Comparison of ENCODE assay signal across 14 cellular contexts in genomic region chr5:133391349-133392136, GRCh38.
"Had no signal": no experiment of that assay in that cellular context is flagged by ENCODE, and none has a peak within 500 bp of the region (broad histone marks: within the 10 kb centered on the region; RNA-seq: fewer than 3 reads in every experiment).

No MANE protein-coding gene starts in this region.

- H3K9me3 Mint-ChIP-seq: activated B cell treated with CpG ODN at 0.5 μM for 24 hours; activated T-cell treated with anti-CD3 and anti-CD28 coated beads, Interleukin-2, amount 50 U/mL, for 72 hours had no signal

- DNase-seq: activated B cell treated with CpG ODN at 0.5 μM for 24 hours; activated CD4-positive, alpha-beta T cell treated with anti-CD3 and anti-CD28 coated beads, Interleukin-2, amount 50 U/mL, for 1 hour; activated gamma-delta T cell treated with Interleukin-2 at 50 U/mL for 16 hours; activated T-cell treated with anti-CD3 and anti-CD28 coated beads, Interleukin-2, amount 50 U/mL, for 72 hours; amniotic stem cell; caudate nucleus; foreskin fibroblast; glutamatergic neuron; posterior cingulate gyrus; SJCRH30; T-helper 2 cell had no signal

- H3K27ac Mint-ChIP-seq: activated naive CD8-positive, alpha-beta T cell; activated T-cell treated with anti-CD3 and anti-CD28 coated beads, Interleukin-2, amount 50 U/mL, for 72 hours; stimulated activated naive CD8-positive, alpha-beta T cell treated with anti-CD3 and anti-CD28 coated beads, Interleukin-15, Interleukin-2, amounts not matched to agents 100 ng/mL and 50 ng/mL, for 24 hours had no signal

- H3K4me3 ChIP-seq: SJCRH30, skin epidermis had no signal

- H3K4me1 ChIP-seq: SJCRH30 had no signal

- H3K4me3 Mint-ChIP-seq: activated B cell treated with CpG ODN at 0.5 μM for 24 hours; activated naive CD8-positive, alpha-beta T cell; activated T-cell treated with anti-CD3 and anti-CD28 coated beads, Interleukin-2, amount 50 U/mL, for 72 hours; stimulated activated naive CD8-positive, alpha-beta T cell treated with anti-CD3 and anti-CD28 coated beads, Interleukin-15, Interleukin-2, amounts not matched to agents 100 ng/mL and 50 ng/mL, for 24 hours had no signal

- ATAC-seq: activated T-cell treated with anti-CD3 and anti-CD28 coated beads, Interleukin-2, amount 50 U/mL, for 72 hours had no signal

- H3K27ac ChIP-seq: SJCRH30, skin epidermis had no signal

- H3K27me3 ChIP-seq: SJCRH30 had no signal

- H3K36me3 ChIP-seq: SJCRH30 had no signal

- H3K36me3 Mint-ChIP-seq: activated naive CD8-positive, alpha-beta T cell had no signal

- H3K9me3 ChIP-seq: SJCRH30 had no signal
